Comparison of ENCODE assay signal across 18 cellular contexts in genomic region chr3:176741648-176742047, GRCh38.
"Had no signal": no experiment of that assay in that cellular context is flagged by ENCODE, and none has a peak within 500 bp of the region (broad histone marks: within the 10 kb centered on the region; RNA-seq: fewer than 3 reads in every experiment).

No MANE protein-coding gene starts in this region.

- ATAC-seq: activated CD8-positive, alpha-beta memory T cell treated with anti-CD3 and anti-CD28 coated beads, Interleukin-2, amount 10 ng/mL, durations not matched to agents 7 days and 5 days; gastroesophageal sphincter; heart left ventricle; stimulated activated memory B cell treated with anti-CD40 and anti-IgM and Interleukin-4, amounts not matched to agents 10 μg/mL and 1 μg/mL and 100 μg/mL, for 72 hours had no signal

- DNase-seq: activated CD4-positive, alpha-beta memory T cell treated with anti-CD3 and anti-CD28 coated beads, Interleukin-2, amount 10 ng/mL, durations not matched to agents 7 days and 5 days; activated CD4-positive, alpha-beta T cell treated with anti-CD3 and anti-CD28 coated beads for 48 hours; activated CD4-positive, CD25-positive, alpha-beta regulatory T cell; activated CD8-positive, alpha-beta memory T cell treated with anti-CD3 and anti-CD28 coated beads, Interleukin-2, amount 10 ng/mL, durations not matched to agents 7 days and 5 days; activated naive CD4-positive, alpha-beta T cell treated with Interleukin-2 at 50 U/mL for 16 hours; brain microvascular endothelial cell; central memory CD4-positive, alpha-beta T cell; colonic mucosa; heart left ventricle; left ventricle myocardium inferior; mammary epithelial cell; retina; spleen; stimulated activated CD4-positive, alpha-beta T cell treated with anti-CD3 and anti-CD28 coated beads, Interleukin-4, amount 100 ng/mL, for 4 hours; T-helper 9 cell; upper lobe of left lung had no signal
